8 cellular contexts compared by ENCODE assay signal in the genomic region with DNA sequence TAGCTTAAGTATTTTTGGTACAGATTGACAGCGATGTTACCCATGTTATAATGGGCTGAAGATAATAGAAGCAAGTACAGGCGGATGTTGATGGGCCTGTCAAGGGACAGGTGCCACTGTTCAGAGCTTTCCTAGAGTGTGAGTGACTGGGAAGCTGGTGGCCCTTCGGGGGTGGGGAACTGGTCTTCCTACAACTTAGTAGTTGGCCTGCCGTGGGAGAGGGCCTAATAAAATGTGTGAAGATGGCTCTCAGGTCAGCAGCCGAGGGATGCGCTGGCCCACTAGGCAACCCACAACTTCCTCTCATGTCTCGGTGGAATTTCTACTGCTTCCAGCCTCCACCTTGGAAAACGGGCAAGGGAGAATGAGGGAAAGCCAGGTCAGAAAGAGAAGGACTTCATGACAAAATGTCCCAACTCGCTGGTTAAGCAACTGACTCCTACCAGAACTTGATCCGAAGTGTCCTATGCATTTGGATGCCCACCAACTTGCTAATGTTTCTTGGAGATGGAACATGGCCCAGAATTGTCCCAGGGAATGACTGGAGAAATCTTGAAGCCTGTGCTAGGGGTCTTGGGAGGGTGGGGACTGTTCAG. TPM values are rescaled to one million over a fixed set of nuclear protein-coding genes. Genes with fewer than 3 reads are reported as not detected.
DNase-seq lines count a peak whose midpoint lies in the region; ATAC-seq and TF ChIP-seq lines count a peak whose summit lies in the region.

No MANE protein-coding gene starts in this region.

- intact Hi-C loops in activated CD4-positive, alpha-beta T cell treated with anti-CD3 and anti-CD28 coated beads for 36 hours (cut with DNase I, micrococcal nuclease), result loop anchor here (5.0 kb wide), 2 partner anchors 50 to 760 kb away; a partner anchor contains a TSS
- intact Hi-C loops in activated CD8-positive, alpha-beta T cell treated with anti-CD3 and anti-CD28 coated beads for 36 hours (cut with micrococcal nuclease), result loop anchor here (5.0 kb wide), 2 partner anchors 95 to 140 kb away; a partner anchor contains a TSS

- H3K27me3 ChIP-seq in iPS-20b (ENCODE audit: insufficient read depth, low read length), result peaks cover 13% of the 10 kb centered on the region
- no peaks in the 10 kb centered on the region for H3K27me3 ChIP-seq in stomach smooth muscle (ENCODE audit: control insufficient read depth in 1 of 2, insufficient read depth in 2 of 2, low read length in 2 of 2)

- H3K4me1 Mint-ChIP-seq in activated CD4-positive, alpha-beta T cell treated with anti-CD3 and anti-CD28 coated beads for 36 hours, result peaks cover 20% of the 10 kb centered on the region
- H3K4me1 Mint-ChIP-seq in activated CD8-positive, alpha-beta T cell treated with anti-CD3 and anti-CD28 coated beads for 36 hours (ENCODE audit: low read depth), result peaks cover 29% of the 10 kb centered on the region

- H3K36me3 ChIP-seq in iPS-20b (ENCODE audit: insufficient read depth, low read depth, low read length) (peaks cover 24% of the 10 kb centered on the region), stomach smooth muscle (ENCODE audit: control insufficient read depth in 2 of 2, insufficient read depth in 2 of 2, low read length in 2 of 2) (peaks cover 20 to 29% of the 10 kb centered on the region in 2 donors)

- CTCF ChIA-PET in activated CD4-positive, alpha-beta T cell treated with anti-CD3 and anti-CD28 coated beads for 36 hours (lab: Charles Lee), result interaction anchor here (0.6 to 1.6 kb wide), 5 partner anchors 21 to 51 kb away, joined by 3 to 7 read pairs (median 3); no protein-coding TSS in a partner anchor
- CTCF ChIA-PET in activated CD8-positive, alpha-beta T cell treated with anti-CD3 and anti-CD28 coated beads for 36 hours (lab: Charles Lee), result interaction anchor here (0.8 to 1.0 kb wide), 3 partner anchors 10 to 51 kb away, joined by 3 read pairs; no protein-coding TSS in a partner anchor

- peak overlapping the region; percentile 83 for H3K27ac Mint-ChIP-seq in activated CD4-positive, alpha-beta T cell treated with anti-CD3 and anti-CD28 coated beads for 36 hours
- peak overlapping the region; percentile 80 for H3K27ac Mint-ChIP-seq in activated CD8-positive, alpha-beta T cell treated with anti-CD3 and anti-CD28 coated beads for 36 hours

- H3K4me1 ChIP-seq in iPS-20b (ENCODE audit: insufficient read depth, low read length), result no peaks in the 10 kb centered on the region; the same call in 1 of the 2 replicates
- peaks cover 14% of the 10 kb centered on the region for H3K4me1 ChIP-seq in stomach smooth muscle (ENCODE audit: control insufficient read depth, insufficient read depth, low read length)

- H3K27ac ChIP-seq in iPS-20b (ENCODE audit: low read length), result no peak overlapping the region
- peak overlapping the region; percentile 91 for H3K27ac ChIP-seq in stomach smooth muscle (ENCODE audit: low read length)

- H3K9me3 ChIP-seq in iPS-20b (ENCODE audit: insufficient read depth, low read depth, low read length), result no peaks in the 10 kb centered on the region
- no peaks in the 10 kb centered on the region for H3K9me3 ChIP-seq in stomach smooth muscle (ENCODE audit: control insufficient read depth in 2 of 2, low read length in 2 of 2)

- no peak for TF ChIP-seq CTCF in activated CD8-positive, alpha-beta T cell treated with anti-CD3 and anti-CD28 coated beads for 36 hours (IDR thresholded peaks at IDR 0.05)

- H3K9ac ChIP-seq in iPS-20b (ENCODE audit: low read depth, low read length) (peak overlapping the region; percentile 28; the same call in 1 of the 2 replicates), stomach smooth muscle (ENCODE audit: low read length in 2 of 2) (peak overlapping the region; percentile 88 to 89)

- H3K9me3 Mint-ChIP-seq in activated CD4-positive, alpha-beta T cell treated with anti-CD3 and anti-CD28 coated beads for 36 hours (ENCODE audit: low read depth), result no peaks in the 10 kb centered on the region
- no peaks in the 10 kb centered on the region for H3K9me3 Mint-ChIP-seq in activated CD8-positive, alpha-beta T cell treated with anti-CD3 and anti-CD28 coated beads for 36 hours

- peak overlapping the region; percentile 76 for H3K4me3 Mint-ChIP-seq in activated CD4-positive, alpha-beta T cell treated with anti-CD3 and anti-CD28 coated beads for 36 hours
- H3K4me3 Mint-ChIP-seq in activated CD8-positive, alpha-beta T cell treated with anti-CD3 and anti-CD28 coated beads for 36 hours, result peak overlapping the region; percentile 79

- DNase-seq in activated CD4-positive, alpha-beta T cell treated with anti-CD3 and anti-CD28 coated beads for 36 hours, result no peak
- DNase-seq in activated CD4-positive, alpha-beta T cell treated with anti-CD3 and anti-CD28 coated beads for 4 hours, result no peak
- DNase-seq in activated CD8-positive, alpha-beta T cell treated with anti-CD3 and anti-CD28 coated beads for 36 hours, result no peak
- DNase-seq in G401 (ENCODE audit: low spot score), result no peak
- DNase-seq in activated gamma-delta T cell (lab: John Stamatoyannopoulos, UW), result no peak
- no peak for DNase-seq in NCI-H446 treated with DMSO at 0.1 percent for 48 hours (lab: John Stamatoyannopoulos, UW)

- H3K36me3 Mint-ChIP-seq in activated CD4-positive, alpha-beta T cell treated with anti-CD3 and anti-CD28 coated beads for 36 hours (ENCODE audit: low read depth), result peaks cover 11% of the 10 kb centered on the region
- peaks cover 21% of the 10 kb centered on the region for H3K36me3 Mint-ChIP-seq in activated CD8-positive, alpha-beta T cell treated with anti-CD3 and anti-CD28 coated beads for 36 hours (ENCODE audit: low read depth)

- POLR2A ChIA-PET in activated CD4-positive, alpha-beta T cell treated with anti-CD3 and anti-CD28 coated beads for 36 hours (lab: Charles Lee), result interaction anchor here (1.2 kb wide), 1 partner anchor 9 kb away, joined by 4 read pairs; no protein-coding TSS in a partner anchor
- POLR2A ChIA-PET in activated CD8-positive, alpha-beta T cell treated with anti-CD3 and anti-CD28 coated beads for 36 hours (lab: Charles Lee), result interaction anchor here (0.9 to 1.0 kb wide), 2 partner anchors 28 to 85 kb away, joined by 3 read pairs; no protein-coding TSS in a partner anchor

- no peaks in the 10 kb centered on the region for H3K27me3 Mint-ChIP-seq in activated CD4-positive, alpha-beta T cell treated with anti-CD3 and anti-CD28 coated beads for 36 hours
- H3K27me3 Mint-ChIP-seq in activated CD8-positive, alpha-beta T cell treated with anti-CD3 and anti-CD28 coated beads for 36 hours, result no peaks in the 10 kb centered on the region

- in situ Hi-C loops in G401 (cut with HindIII; ENCODE audit: low sequenced_read_pairs), result no loop called here

- H3K4me3 ChIP-seq in iPS-20b (ENCODE audit: low read length) (peak overlapping the region; percentile 63), stomach smooth muscle (ENCODE audit: low read length in 2 of 2) (peak overlapping the region; percentile 66 to 84)

- ATAC-seq in activated CD4-positive, alpha-beta T cell treated with anti-CD3 and anti-CD28 coated beads for 36 hours, result no peak
- ATAC-seq in activated CD8-positive, alpha-beta T cell treated with anti-CD3 and anti-CD28 coated beads for 36 hours, result no peak

RNA-seq across cellular contexts. Expression of a gene that starts 1.4 kb away (rescaled TPM):
- 10 to 100 TPM; 13.3 to 14.0 TPM for total RNA-seq in activated CD4-positive, alpha-beta T cell treated with anti-CD3 and anti-CD28 coated beads for 36 hours
- 10 to 100 TPM; 16.0 to 18.3 TPM for total RNA-seq in activated CD8-positive, alpha-beta T cell treated with anti-CD3 and anti-CD28 coated beads for 36 hours
- 120 and 135 TPM in 2 replicates for total RNA-seq in G401 (2014; rRNA removed; shearing (Covaris generic))
